Comparison of ENCODE assay signal across 12 cellular contexts in the genomic region with DNA sequence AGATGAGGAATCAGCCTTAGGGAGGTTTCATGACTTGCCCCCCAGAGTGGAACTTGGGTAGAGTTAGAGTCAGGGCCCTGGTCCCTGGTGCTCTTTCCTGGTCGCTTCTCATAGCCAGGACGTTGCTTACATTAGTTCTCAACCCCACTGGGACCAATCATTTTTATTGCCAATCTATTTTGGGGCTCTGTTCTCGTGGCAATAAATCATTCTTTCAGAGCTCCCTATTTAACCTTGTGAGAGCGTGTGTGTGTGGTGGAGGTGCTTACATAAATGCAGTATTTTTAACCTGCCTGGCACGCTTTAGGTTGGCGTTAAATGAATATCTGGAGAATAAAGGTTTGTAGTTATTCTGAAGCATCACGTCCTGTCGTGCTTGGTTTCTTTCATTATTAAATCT. TPM values are rescaled to one million over a fixed set of nuclear protein-coding genes. Genes with fewer than 3 reads are reported as not detected.
A peak's percentile ranks its signal among the peaks of the same experiment; 100 is the strongest.
DNase-seq lines count a peak whose midpoint lies in the region; ATAC-seq and TF ChIP-seq lines count a peak whose summit lies in the region.
"Had no signal": no experiment of that assay in that cellular context is flagged by ENCODE, and none has a peak within 500 bp of the region (broad histone marks: within the 10 kb centered on the region; RNA-seq: fewer than 3 reads in every experiment).

No MANE protein-coding gene starts in this region.

- H3K4me3 Mint-ChIP-seq in type B pancreatic cell = no peak overlapping the region
- H3K4me3 Mint-ChIP-seq: effector memory CD8-positive, alpha-beta T cell had no signal

- DNase-seq in NCI-H2081 treated with DMSO at 0.1 percent for 48 hours (lab: John Stamatoyannopoulos, UW) (peak; percentile 78), caudate nucleus (lab: John Stamatoyannopoulos, UW) (peak in 21 of 61 donors; percentile 3 to 80 (median 18)), gastrocnemius medialis (no peak), type B pancreatic cell (ENCODE audit: extremely low spot score, unreplicated experiment) (no peak)
- no peak for DNase-seq in activated CD8-positive, alpha-beta memory T cell treated with anti-CD3 and anti-CD28 coated beads, Interleukin-2, amount 50 U/mL, for 48 hours
- DNase-seq: activated CD4-positive, alpha-beta T cell treated with anti-CD3 and anti-CD28 coated beads for 1 hour; activated naive CD4-positive, alpha-beta T cell treated with anti-CD3 and anti-CD28 coated beads, Interleukin-2, amount 50 U/mL, for 16 hours; effector memory CD8-positive, alpha-beta T cell; NCI-H1092 treated with DMSO at 0.1 percent for 48 hours had no signal

- TF ChIP-seq CTCF in gastrocnemius medialis (IDR thresholded peaks at IDR 0.05 in 4 of 5, conservative IDR thresholded peaks at IDR 0.05 in 1 of 5) (no peak), type B pancreatic cell (conservative IDR thresholded peaks at IDR 0.05) (no peak)

- no peak overlapping the region for H3K27ac Mint-ChIP-seq in type B pancreatic cell
- H3K27ac Mint-ChIP-seq: effector memory CD8-positive, alpha-beta T cell had no signal

- in situ Hi-C loops in gastrocnemius medialis (cut with MboI; ENCODE audit: low sequenced_read_pairs in 4 of 4) = loop anchor here in 1 of 4 donors (10.0 kb wide), 1 partner anchor 108 kb away; no protein-coding TSS in a partner anchor

- ATAC-seq in gastrocnemius medialis (no peak), GM18505 (IDR thresholded peaks at IDR 0.05; ENCODE audit: unreplicated experiment) (no peak)
- ATAC-seq: effector memory CD8-positive, alpha-beta T cell; HCT116 had no signal

- H3K27me3 ChIP-seq in gastrocnemius medialis = no peaks in the 10 kb centered on the region

- H3K4me1 ChIP-seq in gastrocnemius medialis = peaks cover 54 to 60% of the 10 kb centered on the region in 2 donors

- intact Hi-C loops in gastrocnemius medialis (cut with DNase I; ENCODE audit: low total_unique reads) = loop anchor here (10.0 kb wide), 1 partner anchor 518 kb away; the partner anchor contains the start of gene OTULIN

- peak overlapping the region; percentile 8 for H3K27ac ChIP-seq in caudate nucleus (ENCODE audit: low read depth, low read length)
- H3K27ac ChIP-seq in gastrocnemius medialis = peak overlapping the region; percentile 89 to 95 (median 92)

- peaks cover 65% of the 10 kb centered on the region for H3K4me1 Mint-ChIP-seq in type B pancreatic cell (ENCODE audit: unreplicated experiment)

- no peaks in the 10 kb centered on the region for H3K36me3 ChIP-seq in gastrocnemius medialis

- H3K27me3 Mint-ChIP-seq in type B pancreatic cell = no peaks in the 10 kb centered on the region

- TF ChIP-seq POLR2A in gastrocnemius medialis (IDR thresholded peaks at IDR 0.05) = no peak
- TF ChIP-seq POLR2A in GM18505 (IDR thresholded peaks at IDR 0.05; ENCODE audit: borderline replicate concordance, extremely low read depth, insufficient read depth, insufficient read length) = no peak

- H3K4me3 ChIP-seq in GM08714 (ENCODE audit: low read length) = peak overlapping the region; percentile 99
- peak overlapping the region in 3 of 4 donors; percentile 1 to 19 (median 13) for H3K4me3 ChIP-seq in gastrocnemius medialis

- no peaks in the 10 kb centered on the region for H3K9me3 ChIP-seq in gastrocnemius medialis

- H3K9me3 Mint-ChIP-seq in type B pancreatic cell = no peaks in the 10 kb centered on the region
- H3K9me3 Mint-ChIP-seq: effector memory CD8-positive, alpha-beta T cell had no signal

- no peaks in the 10 kb centered on the region for H3K36me3 Mint-ChIP-seq in type B pancreatic cell

RNA-seq across cellular contexts. Expression of gene TRIO, which starts 4.1 kb away (rescaled TPM):
- total RNA-seq in gastrocnemius medialis (10 to 100 TPM; 31.5 to 57.5 (median 50.4) TPM), type B pancreatic cell (ENCODE audit: low replicate concordance) (61.9 and 145 TPM in 2 replicates)
